25 cellular contexts compared by ENCODE assay signal in the genomic region with DNA sequence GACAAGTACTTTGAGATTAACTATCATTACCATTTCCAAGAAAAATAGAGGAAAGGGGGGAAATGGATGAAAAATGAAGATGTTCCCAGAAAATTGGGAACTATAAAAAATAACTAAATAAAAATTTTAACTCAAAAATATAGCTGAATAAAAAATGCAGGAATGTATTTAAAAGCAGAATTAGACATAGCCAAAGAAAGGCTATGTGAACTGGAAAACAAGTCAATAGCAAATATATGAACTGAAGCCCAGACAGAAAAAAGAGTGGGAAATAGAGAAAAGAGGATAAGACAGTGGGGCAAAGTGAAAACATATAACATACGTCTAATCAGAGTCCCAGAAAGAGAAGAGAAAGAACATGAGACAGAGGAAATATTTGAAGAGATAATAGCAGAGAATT. TPM values are rescaled to one million over a fixed set of nuclear protein-coding genes. Genes with fewer than 3 reads are reported as not detected.
DNase-seq lines count a peak whose midpoint lies in the region; ATAC-seq and TF ChIP-seq lines count a peak whose summit lies in the region.
"Had no signal": no experiment of that assay in that cellular context is flagged by ENCODE, and none has a peak within 500 bp of the region (broad histone marks: within the 10 kb centered on the region; RNA-seq: fewer than 3 reads in every experiment).

No MANE protein-coding gene starts in this region.

- no peak for TF ChIP-seq POLR2A in esophagus squamous epithelium (IDR thresholded peaks at IDR 0.05)

- no peak for ATAC-seq in psoas muscle
- ATAC-seq: GM12878 had no signal

- H3K4me1 ChIP-seq in HEK293 (ENCODE audit: control insufficient read depth, insufficient read depth, low read length) (no peaks in the 10 kb centered on the region), psoas muscle (peaks cover 18% of the 10 kb centered on the region), skeletal muscle tissue (ENCODE audit: control insufficient read depth in 3 of 3, insufficient read depth in 3 of 3, low read length in 3 of 3) (peaks cover 2 to 16% (median 7%) of the 10 kb centered on the region in 3 donors), esophagus squamous epithelium (peaks cover 0 to 5% (median 0%) of the 10 kb centered on the region in 3 donors), MM.1S (ENCODE audit: low read length) (no peaks in the 10 kb centered on the region)
- H3K4me1 ChIP-seq: BE2C, BLaER1 had no signal

- no peaks in the 10 kb centered on the region for H3K79me2 ChIP-seq in MM.1S (ENCODE audit: low read length)

- H3F3A ChIP-seq in MM.1S (ENCODE audit: insufficient read depth, low read length): no peaks in the 10 kb centered on the region

- POLR2A ChIA-PET in HEK293 (lab: Yijun Ruan, JAX): no interaction called here

- H3K27ac ChIP-seq in HEK293 (ENCODE audit: extremely low read depth, low read depth, low read length) (no peak overlapping the region), psoas muscle (peak overlapping the region; percentile 76), skeletal muscle tissue (ENCODE audit: low read depth, low read length) (peak overlapping the region; percentile 78), esophagus squamous epithelium (no peak overlapping the region), MM.1S (ENCODE audit: low read length) (no peak overlapping the region)
- H3K27ac ChIP-seq: BLaER1 had no signal

- H3K9me2 ChIP-seq in MM.1S (replicated peaks; ENCODE audit: insufficient read depth, low read length): no peaks in the 10 kb centered on the region

- DNase-seq in T-helper 1 cell: no peak
- no peak for DNase-seq in psoas muscle
- no peak for DNase-seq in esophagus squamous epithelium (lab: John Stamatoyannopoulos, UW)
- no peak for DNase-seq in MM.1S
- DNase-seq: 8988T; ACHN; BE2C; C1 segment of cervical spinal cord; CD4-positive, alpha-beta memory T cell; CD4-positive, CD25-positive, alpha-beta regulatory T cell; CD8-positive, alpha-beta memory T cell; COR-L47; DMS 273 treated with DMSO at 0.1 percent for 48 hours; DMS153; DMS53; DMS79; DND-41; EL; GDM1 had no signal

- no peak overlapping the region for H3K4me2 ChIP-seq in MM.1S (ENCODE audit: low read depth, low read length)
- H3K4me2 ChIP-seq: BLaER1 had no signal

- TF ChIP-seq CTCF in HEK293 (tag by site-specific recombination; IDR thresholded peaks at IDR 0.05) (no peak), psoas muscle (IDR thresholded peaks at IDR 0.05) (no peak), esophagus squamous epithelium (IDR thresholded peaks at IDR 0.05) (no peak), MM.1S (IDR thresholded peaks at IDR 0.05; ENCODE audit: low read length) (no peak)

- 73 to 89% (median 83%) methylated on average over 1 of the region's 1 CpG for WGBS in psoas muscle, 3 donors
- 89 to 93% methylated on average over 1 of the region's 1 CpG for WGBS in esophagus squamous epithelium, 2 donors

- H3K36me3 ChIP-seq in HEK293 (ENCODE audit: control insufficient read depth in 2 of 2, insufficient read depth in 1 of 2, low read length in 2 of 2) (no peaks in the 10 kb centered on the region), psoas muscle (ENCODE audit: insufficient read depth in 1 of 2, low read depth in 1 of 2) (peaks cover 0 to 29% of the 10 kb centered on the region in 2 donors), skeletal muscle tissue (ENCODE audit: control insufficient read depth in 3 of 3, insufficient read depth in 3 of 3, low read length in 3 of 3) (peaks cover 15 to 22% (median 16%) of the 10 kb centered on the region in 3 donors), esophagus squamous epithelium (peaks cover 0 to 3% (median 0%) of the 10 kb centered on the region in 3 donors), MM.1S (replicated peaks; ENCODE audit: insufficient read depth, low read length) (no peaks in the 10 kb centered on the region)
- H3K36me3 ChIP-seq: BE2C, BLaER1 had no signal

- CTCF ChIA-PET in HEK293 (lab: Yijun Ruan, JAX): interaction anchor here (0.7 to 0.9 kb wide), 3 partner anchors 12 to 325 kb away, joined by 3 read pairs; no protein-coding TSS in a partner anchor

- no peaks in the 10 kb centered on the region for H3K4me1 Mint-ChIP-seq in T-helper 1 cell treated with Interleukin-12 subunit alpha and Interleukin-12 subunit beta and Interleukin-4 antibody, amounts not matched to agents 30 μg/mL and 1 μg/mL, for 36 hours (ENCODE audit: low read depth)
- H3K4me1 Mint-ChIP-seq: CD14-positive monocyte; CD4-positive, alpha-beta memory T cell; CD4-positive, CD25-positive, alpha-beta regulatory T cell; CD8-positive, alpha-beta memory T cell had no signal

- H4K20me1 ChIP-seq in MM.1S (ENCODE audit: insufficient read depth, low read length): no peaks in the 10 kb centered on the region
- H4K20me1 ChIP-seq: BLaER1 had no signal

- peaks cover 22% of the 10 kb centered on the region for H3K27me3 Mint-ChIP-seq in T-helper 1 cell treated with Interleukin-12 subunit alpha and Interleukin-12 subunit beta and Interleukin-4 antibody, amounts not matched to agents 30 μg/mL and 1 μg/mL, for 36 hours (ENCODE audit: low read depth)

- H3K4me3 ChIP-seq in HEK293 (ENCODE audit: low read depth, low read length) (no peak overlapping the region), psoas muscle (no peak overlapping the region), skeletal muscle tissue (ENCODE audit: low read length in 3 of 3) (no peak overlapping the region), esophagus squamous epithelium (no peak overlapping the region), MM.1S (ENCODE audit: low read length) (no peak overlapping the region)
- H3K4me3 ChIP-seq: BLaER1, GM12878 had no signal

- no peak overlapping the region for H3K4me3 Mint-ChIP-seq in T-helper 1 cell treated with Interleukin-12 subunit alpha and Interleukin-12 subunit beta and Interleukin-4 antibody, amounts not matched to agents 30 μg/mL and 1 μg/mL, for 36 hours
- H3K4me3 Mint-ChIP-seq: CD14-positive monocyte; CD4-positive, alpha-beta memory T cell; CD4-positive, CD25-positive, alpha-beta regulatory T cell; CD8-positive, alpha-beta memory T cell had no signal

- peak overlapping the region; percentile 74 for H3K27ac Mint-ChIP-seq in T-helper 1 cell treated with Interleukin-12 subunit alpha and Interleukin-12 subunit beta and Interleukin-4 antibody, amounts not matched to agents 30 μg/mL and 1 μg/mL, for 36 hours
- H3K27ac Mint-ChIP-seq: CD14-positive monocyte; CD4-positive, alpha-beta memory T cell; CD4-positive, CD25-positive, alpha-beta regulatory T cell; CD8-positive, alpha-beta memory T cell had no signal

- H3K9ac ChIP-seq in skeletal muscle tissue (ENCODE audit: low read depth in 1 of 3, low read length in 3 of 3) (no peak overlapping the region), MM.1S (ENCODE audit: low read length) (no peak overlapping the region)
- H3K9ac ChIP-seq: BLaER1 had no signal

- intact Hi-C loops in psoas muscle (cut with DNase I): no loop called here
- intact Hi-C loops in esophagus squamous epithelium (cut with DNase I): no loop called here

- H2AFZ ChIP-seq in MM.1S (ENCODE audit: low read length): no peak overlapping the region

- H3K27me3 ChIP-seq in psoas muscle (ENCODE audit: insufficient read depth in 3 of 3, low read length in 2 of 3) (no peaks in the 10 kb centered on the region), skeletal muscle tissue (ENCODE audit: control insufficient read depth in 3 of 3, insufficient read depth in 3 of 3, low read length in 3 of 3) (no peaks in the 10 kb centered on the region), esophagus squamous epithelium (no peaks in the 10 kb centered on the region), MM.1S (replicated peaks; ENCODE audit: insufficient read depth, low read length) (no peaks in the 10 kb centered on the region)
- H3K27me3 ChIP-seq: BE2C, BLaER1 had no signal

- H3K9me3 ChIP-seq in HEK293 (ENCODE audit: control insufficient read depth, insufficient read depth, low read depth, low read length) (no peaks in the 10 kb centered on the region), psoas muscle (no peaks in the 10 kb centered on the region), skeletal muscle tissue (ENCODE audit: control insufficient read depth in 3 of 3, low read length in 3 of 3) (no peaks in the 10 kb centered on the region), esophagus squamous epithelium (no peaks in the 10 kb centered on the region), MM.1S (replicated peaks; ENCODE audit: insufficient read depth, low read length) (no peaks in the 10 kb centered on the region)
- H3K9me3 ChIP-seq: BE2C had no signal

- H3K36me3 Mint-ChIP-seq in T-helper 1 cell treated with Interleukin-12 subunit alpha and Interleukin-12 subunit beta and Interleukin-4 antibody, amounts not matched to agents 30 μg/mL and 1 μg/mL, for 36 hours (ENCODE audit: low read depth): no peaks in the 10 kb centered on the region
- H3K36me3 Mint-ChIP-seq: CD14-positive monocyte; CD4-positive, alpha-beta memory T cell; CD4-positive, CD25-positive, alpha-beta regulatory T cell had no signal

- no peaks in the 10 kb centered on the region for H3K9me3 Mint-ChIP-seq in T-helper 1 cell treated with Interleukin-12 subunit alpha and Interleukin-12 subunit beta and Interleukin-4 antibody, amounts not matched to agents 30 μg/mL and 1 μg/mL, for 36 hours

TF ChIP-seq in HEK293, 187 proteins besides CTCF, POLR2A, EP300 and RAD21 (continues in another document):
- TF ChIP-seq ZSCAN4 (tag by site-specific recombination; IDR thresholded peaks at IDR 0.05): no peak

RNA-seq across cellular contexts. Expression of gene PPP1R3C, which starts 10.3 kb away (rescaled TPM):
- total RNA-seq in psoas muscle: 100 to 1,000 TPM in 3 of 4 donors, 10 to 100 TPM in 1; 89.6 to 359 (median 280) TPM
- 100 to 1,000 TPM in 1 of 3 donors, 10 to 100 TPM in 2; 38.5 to 111 (median 59.1) TPM for polyA plus RNA-seq in psoas muscle
- 218 TPM for total RNA-seq in skeletal muscle tissue
- 10 to 100 TPM in 3 of 4 donors, 1 to 10 TPM in 1; 8.8 to 70.8 (median 47.9) TPM for total RNA-seq in esophagus squamous epithelium
- total RNA-seq: CD4-positive, alpha-beta memory T cell; CD4-positive, CD25-positive, alpha-beta regulatory T cell; CD8-positive, alpha-beta memory T cell; GM12878 had no signal
- polyA plus RNA-seq: CD14-positive monocyte; CD4-positive, alpha-beta memory T cell; CD4-positive, CD25-positive, alpha-beta regulatory T cell; CD8-positive, alpha-beta memory T cell had no signal

Comparison
In these comparisons a context has a peak if more than half of its experiments do, and no peak if none do; other contexts are left out.
1. H3K27ac ChIP-seq: peak in psoas muscle (single experiment) and skeletal muscle tissue (single experiment); none in HEK293 (single experiment), esophagus squamous epithelium (0 of 4) and MM.1S (single experiment).